Comparison of ENCODE assay signal across 1 cellular context in genomic region chr5:178227138-178227659, GRCh38.
TF ChIP-seq lines count a peak whose summit lies in the region.

No MANE protein-coding gene starts in this region.

TF ChIP-seq in SK-N-SH, 30 proteins besides CTCF, POLR2A, EP300 and RAD21 (continued from another document):
- no peak for TF ChIP-seq TEAD4 (IDR thresholded peaks at IDR 0.05; ENCODE audit: borderline replicate concordance, insufficient read depth)
- no peak for TF ChIP-seq FOXJ3 (CRISPR knock-in tag; IDR thresholded peaks at IDR 0.05)
- TF ChIP-seq EZH2phosphoT487 (IDR thresholded peaks at IDR 0.05; ENCODE audit: borderline replicate concordance, low read depth): no peak
